Comparison of ENCODE assay signal across 16 cellular contexts in genomic region chr7:66276363-66276762, GRCh38.
"Had no signal": no experiment of that assay in that cellular context is flagged by ENCODE, and none has a peak within 500 bp of the region (broad histone marks: within the 10 kb centered on the region; RNA-seq: fewer than 3 reads in every experiment).

No MANE protein-coding gene starts in this region.

- H3K4me1 ChIP-seq: ascending aorta had no signal

- H3K79me2 ChIP-seq: parathyroid adenoma had no signal

- H3K27me3 ChIP-seq: ascending aorta, stomach, vagina had no signal

- H3K4me3 ChIP-seq: ascending aorta, stomach, vagina had no signal

- H2AFZ ChIP-seq: parathyroid adenoma had no signal

- DNase-seq: activated CD4-positive, alpha-beta T cell treated with anti-CD3 and anti-CD28 coated beads, Interleukin-2, amount 10 ng/mL, durations not matched to agents 7 days and 5 days; activated CD8-positive, alpha-beta T cell treated with anti-CD3 and anti-CD28 coated beads, Interleukin-2, amount 10 ng/mL, durations not matched to agents 7 days and 5 days; activated effector memory CD4-positive, alpha-beta T cell treated with anti-CD3 and anti-CD28 coated beads, Interleukin-2, amount 50 U/mL, for 16 hours; activated T-cell treated with anti-CD3 and anti-CD28 coated beads, Interleukin-2, amount 50 U/mL, for 24 hours; effector memory CD8-positive, alpha-beta T cell; foreskin melanocyte; head of caudate nucleus; kidney; naive thymus-derived CD4-positive, alpha-beta T cell; stimulated activated CD4-positive, alpha-beta T cell treated with anti-CD3 and anti-CD28 coated beads, Interleukin-4, amount 100 ng/mL, for 24 hours; stomach; T1000; trophoblast cell had no signal

- H3K27ac ChIP-seq: ascending aorta, parathyroid adenoma, stomach, vagina had no signal

- H3K9me3 ChIP-seq: ascending aorta, stomach, vagina had no signal

- H3K9ac ChIP-seq: parathyroid adenoma had no signal

- H3K36me3 ChIP-seq: ascending aorta, stomach, vagina had no signal
